In genomic region chr14:75259946-75260545, GRCh38 we compare ENCODE assay signal across 9 cellular contexts. TPM values are rescaled to one million over a fixed set of nuclear protein-coding genes. Genes with fewer than 3 reads are reported as not detected.
DNase-seq lines count a peak whose midpoint lies in the region; ATAC-seq and TF ChIP-seq lines count a peak whose summit lies in the region.
"Had no signal": no experiment of that assay in that cellular context is flagged by ENCODE, and none has a peak within 500 bp of the region (broad histone marks: within the 10 kb centered on the region; RNA-seq: fewer than 3 reads in every experiment).

No MANE protein-coding gene starts in this region.

- no peak overlapping the region for H3K4me3 ChIP-seq in right atrium auricular region

- DNase-seq in right atrium auricular region (ENCODE audit: low spot score) (no peak), left ventricle myocardium superior (no peak), naive B cell (no peak), SW 1271 (lab: John Stamatoyannopoulos, UW) (no peak), KBM-7 (no peak), inferior parietal cortex (ENCODE audit: extremely low spot score) (no peak)
- DNase-seq: Right ventricle myocardium superior had no signal

- no peaks in the 10 kb centered on the region for H3K27me3 ChIP-seq in right atrium auricular region

- H3K4me3 Mint-ChIP-seq in brain (peak overlapping the region; percentile 85 to 93 (median 87)), naive B cell (peak overlapping the region in 7 of 8 donors; percentile 74 to 96 (median 93))

- H3K4me1 Mint-ChIP-seq in brain (peaks cover 46% of the 10 kb centered on the region), naive B cell (peaks cover 22 to 29% (median 28%) of the 10 kb centered on the region in 3 donors)

- peaks cover 0 to 26% of the 10 kb centered on the region in 2 donors for H3K4me1 ChIP-seq in right atrium auricular region

- H3K27ac ChIP-seq in right atrium auricular region = peak overlapping the region; percentile 94 to 96

- H3K9me3 Mint-ChIP-seq in brain (peaks cover 0 to 2% (median 0%) of the 10 kb centered on the region in 5 experiments), naive B cell (no peaks in the 10 kb centered on the region)

- no peak for TF ChIP-seq CTCF in right atrium auricular region (IDR thresholded peaks at IDR 0.05)
- TF ChIP-seq CTCF in brain (conservative IDR thresholded peaks at IDR 0.05) = no peak

- H3K9me3 ChIP-seq in right atrium auricular region = no peaks in the 10 kb centered on the region

- H3K27me3 Mint-ChIP-seq in brain (peaks cover 3% of the 10 kb centered on the region), naive B cell (no peaks in the 10 kb centered on the region)

- H3K27ac Mint-ChIP-seq in brain (peak overlapping the region; percentile 98 to 100 (median 99)), naive B cell (peak overlapping the region; percentile 98 to 100 (median 100))

- no peak for ATAC-seq in left ventricle myocardium superior
- no peak for ATAC-seq in naive B cell (ENCODE audit: low read depth in 2 of 2)
- ATAC-seq in GM19023 (IDR thresholded peaks at IDR 0.05; ENCODE audit: unreplicated experiment) = no peak

- no peaks in the 10 kb centered on the region for H3K36me3 ChIP-seq in right atrium auricular region

- in situ Hi-C loops in KBM-7 (cut with MboI; ENCODE audit: low pct_unique_long_range_greater_than_20kb, low sequenced_read_pairs) = no loop called here

- intact Hi-C loops in left ventricle myocardium superior (cut with micrococcal nuclease) = no loop called here

- H3K36me3 Mint-ChIP-seq in brain (no peaks in the 10 kb centered on the region), naive B cell (no peaks in the 10 kb centered on the region)

RNA-seq across cellular contexts. Expression of gene FOS, which starts 18.6 kb away (rescaled TPM):
- total RNA-seq in right atrium auricular region (100 to 1,000 TPM; 232 to 555 TPM), left ventricle myocardium superior (25.4 TPM)
- polyA plus RNA-seq in brain (ENCODE audit: insufficient read depth, low read depth, low replicate concordance) (9.4 TPM), naive B cell (ENCODE audit: low read depth in 6 of 6) (1,000 to 10,000 TPM in 5 of 6 donors, 100 to 1,000 TPM in 1; 863 to 3,933 (median 2,927) TPM)
